12 cellular contexts compared by ENCODE assay signal in genomic region chr3:156601497-156601896, GRCh38. TPM values are rescaled to one million over a fixed set of nuclear protein-coding genes. Genes with fewer than 3 reads are reported as not detected.
DNase-seq lines count a peak whose midpoint lies in the region; ATAC-seq and TF ChIP-seq lines count a peak whose summit lies in the region.
"Had no signal": no experiment of that assay in that cellular context is flagged by ENCODE, and none has a peak within 500 bp of the region (broad histone marks: within the 10 kb centered on the region; RNA-seq: fewer than 3 reads in every experiment).

No MANE protein-coding gene starts in this region.

- POLR2A ChIA-PET in HEK293 (lab: Yijun Ruan, JAX), result no interaction called here

- TF ChIP-seq CTCF in HEK293 (tag by site-specific recombination; IDR thresholded peaks at IDR 0.05), result no peak
- no peak for TF ChIP-seq CTCF in epithelial cell of esophagus (IDR thresholded peaks at IDR 0.05; ENCODE audit: insufficient read depth, low read depth, low read length, missing control alignments)
- no peak for TF ChIP-seq CTCF in left ventricle myocardium inferior (IDR thresholded peaks at IDR 0.05; ENCODE audit: borderline replicate concordance)

- no peaks in the 10 kb centered on the region for H3K4me1 ChIP-seq in HEK293 (ENCODE audit: control insufficient read depth, insufficient read depth, low read length)
- peaks cover 30% of the 10 kb centered on the region for H3K4me1 ChIP-seq in left ventricle myocardium inferior

- CTCF ChIA-PET in HEK293 (lab: Yijun Ruan, JAX), result interaction anchor here (0.6 to 0.8 kb wide), 4 partner anchors 19 to 73 kb away, joined by 3 read pairs; partner anchors contain the start of gene TIPARP

- H3K36me3 ChIP-seq in HEK293 (ENCODE audit: control insufficient read depth in 2 of 2, insufficient read depth in 1 of 2, low read length in 2 of 2), result no peaks in the 10 kb centered on the region
- no peaks in the 10 kb centered on the region for H3K36me3 ChIP-seq in left ventricle myocardium inferior

- H3K4me3 ChIP-seq in HEK293 (ENCODE audit: low read depth, low read length), result no peak overlapping the region
- H3K4me3 ChIP-seq in epithelial cell of esophagus (ENCODE audit: low read length), result no peak overlapping the region
- no peak overlapping the region for H3K4me3 ChIP-seq in left ventricle myocardium inferior
- H3K4me3 ChIP-seq: GM23248 had no signal

- no peaks in the 10 kb centered on the region for H3K9me3 ChIP-seq in HEK293 (ENCODE audit: control insufficient read depth, insufficient read depth, low read depth, low read length)
- no peaks in the 10 kb centered on the region for H3K9me3 ChIP-seq in left ventricle myocardium inferior (replicated peaks)
- H3K9me3 ChIP-seq: Caco-2 had no signal

- intact Hi-C loops in left ventricle myocardium inferior (cut with micrococcal nuclease), result no loop called here

- H3K27me3 ChIP-seq in left ventricle myocardium inferior (ENCODE audit: low read depth), result no peaks in the 10 kb centered on the region

- ATAC-seq in GM21825 (IDR thresholded peaks at IDR 0.05; ENCODE audit: unreplicated experiment), result no peak

- DNase-seq in NCI-H69 (lab: John Stamatoyannopoulos, UW) (peak; percentile 11), epithelial cell of esophagus (ENCODE audit: low read depth) (peak; percentile 32), NCI-H2029 treated with DMSO at 0.1 percent for 48 hours (lab: John Stamatoyannopoulos, UW) (no peak), left ventricle myocardium inferior (no peak)
- DNase-seq in activated CD8-positive, alpha-beta memory T cell treated with anti-CD3 and anti-CD28 coated beads, Interleukin-2, amount 50 U/mL, for 48 hours, result no peak
- DNase-seq: Caco-2, DMS53, GM23248, H7, IMR-90 had no signal

- H3K27ac ChIP-seq in HEK293 (ENCODE audit: extremely low read depth, low read depth, low read length) (no peak overlapping the region), left ventricle myocardium inferior (replicated peaks) (no peak overlapping the region)
- H3K27ac ChIP-seq: GM23248 had no signal

TF ChIP-seq in HEK293, 187 proteins besides CTCF, POLR2A, EP300 and RAD21:
- TF ChIP-seq GLIS1 (tag by site-specific recombination; IDR thresholded peaks at IDR 0.05) (peak; percentile 48; the same call in 1 of the 2 replicates), IKZF3 (tag by site-specific recombination; IDR thresholded peaks at IDR 0.05) (0 out of 2 replicates have a peak, but pooled peaks have one; percentile 21), SETDB1 (IDR thresholded peaks at IDR 0.05; ENCODE audit: insufficient read length, low read length) (no peak), ZNF623 (tag by site-specific recombination; IDR thresholded peaks at IDR 0.05) (no peak), EGR2 (tag by site-specific recombination; IDR thresholded peaks at IDR 0.05; ENCODE audit: low read depth) (no peak), ZSCAN18 (tag by site-specific recombination; IDR thresholded peaks at IDR 0.05) (no peak), ZNF660 (tag by site-specific recombination; IDR thresholded peaks at IDR 0.05) (no peak), ZNF391 (tag by site-specific recombination; IDR thresholded peaks at IDR 0.05; ENCODE audit: borderline replicate concordance, low read depth) (no peak)

RNA-seq across cellular contexts. Expression of gene SSR3, which starts 46.6 kb away (rescaled TPM):
- total RNA-seq in left ventricle myocardium inferior, result 208 TPM

Comparison
In these comparisons a context has a peak if more than half of its experiments do, and no peak if none do; other contexts are left out.
1. DNase-seq: peak in NCI-H69 (single experiment) and epithelial cell of esophagus (single experiment); none in NCI-H2029 treated with DMSO at 0.1 percent for 48 hours (single experiment), activated CD8-positive, alpha-beta memory T cell treated with anti-CD3 and anti-CD28 coated beads, Interleukin-2, amount 50 U/mL, for 48 hours (single experiment) and left ventricle myocardium inferior (single experiment).